In the genomic region with DNA sequence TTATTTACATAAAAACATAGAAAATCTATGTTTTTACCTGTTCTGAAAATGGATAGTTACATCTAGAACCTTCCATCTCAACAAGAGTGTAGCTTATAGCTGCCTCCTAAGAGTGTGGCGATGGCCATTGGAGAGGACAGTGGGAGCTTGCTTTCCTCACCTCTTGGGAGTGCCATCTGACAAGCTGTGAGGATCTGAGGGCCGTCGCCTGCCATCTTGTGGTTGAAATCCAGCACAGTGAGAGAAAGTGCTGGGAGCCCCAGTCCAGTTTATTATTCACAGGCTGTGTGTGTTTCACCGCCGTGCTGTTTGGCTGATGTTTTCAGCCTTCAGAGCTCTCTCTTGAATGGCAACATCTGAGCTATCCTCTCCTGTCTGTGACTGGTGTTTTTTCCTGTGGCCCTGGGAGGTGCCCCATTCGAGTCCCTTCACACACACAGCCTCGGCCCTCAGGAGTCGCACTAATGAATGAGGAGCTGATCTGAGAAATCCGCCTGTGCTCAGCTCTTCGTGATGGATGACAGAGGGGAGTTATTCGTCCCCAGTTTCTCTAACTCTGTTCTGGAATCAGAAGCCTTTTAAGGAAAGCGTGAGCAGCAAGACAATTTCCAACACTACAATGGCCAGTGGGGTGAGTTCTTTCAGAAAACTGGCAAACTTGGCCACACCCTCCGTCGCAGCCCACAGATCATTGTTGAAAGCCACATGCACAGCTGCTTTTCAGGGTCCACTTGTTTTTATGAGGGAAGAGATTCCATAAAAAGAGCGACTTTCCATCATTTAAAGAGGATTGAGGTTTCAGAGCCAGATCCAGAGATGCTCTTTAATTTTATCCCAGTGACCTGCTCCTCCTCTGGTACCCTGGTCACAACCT, we compare ENCODE assay signal across 8 cellular contexts.
DNase-seq lines count a peak whose midpoint lies in the region; ATAC-seq and TF ChIP-seq lines count a peak whose summit lies in the region.

No MANE protein-coding gene starts in this region.

- no peak for TF ChIP-seq POLR2A in gastrocnemius medialis (IDR thresholded peaks at IDR 0.05)

- H3K27ac ChIP-seq in gastrocnemius medialis = no peak overlapping the region

- intact Hi-C loops in gastrocnemius medialis (cut with DNase I; ENCODE audit: low total_unique reads) = loop anchor here (1.0 kb wide), 1 partner anchor 229 kb away; no protein-coding TSS in a partner anchor

- DNase-seq in NCI-H1417 (lab: John Stamatoyannopoulos, UW) = peak; percentile 14 to 66 (median 21)
- no peak for DNase-seq in NCI-H1417 treated with DMSO at 0.1 percent for 48 hours (lab: John Stamatoyannopoulos, UW)
- peak; percentile 73 for DNase-seq in NCI-H748 treated with DMSO at 0.1 percent for 48 hours (lab: John Stamatoyannopoulos, UW)
- peak; percentile 87 for DNase-seq in astrocyte of the hippocampus (ENCODE audit: low read depth, low spot score)
- DNase-seq in hepatic stellate cell (ENCODE audit: low spot score) = peak; percentile 66
- DNase-seq in gastrocnemius medialis = peak; percentile 47 to 54

- in situ Hi-C loops in gastrocnemius medialis (cut with MboI; ENCODE audit: low sequenced_read_pairs in 4 of 4) = loop anchor here in 2 of 4 donors (25.0 kb wide), 1 partner anchor 222 kb away; no protein-coding TSS in a partner anchor

- no peaks in the 10 kb centered on the region for H3K9me3 ChIP-seq in gastrocnemius medialis

- peak; percentile 38 to 72 (median 49) for TF ChIP-seq CTCF in gastrocnemius medialis (IDR thresholded peaks at IDR 0.05 in 4 of 5, conservative IDR thresholded peaks at IDR 0.05 in 1 of 5)

- ATAC-seq in HG03175 (IDR thresholded peaks at IDR 0.05; ENCODE audit: unreplicated experiment) = peak; percentile 65
- ATAC-seq in gastrocnemius medialis = peak; percentile 77 to 81
- no peak for ATAC-seq in GM21717 (IDR thresholded peaks at IDR 0.05; ENCODE audit: unreplicated experiment)

- H3K36me3 ChIP-seq in gastrocnemius medialis = no peaks in the 10 kb centered on the region

- H3K4me3 ChIP-seq in gastrocnemius medialis = no peak overlapping the region

- H3K4me1 ChIP-seq in gastrocnemius medialis = peaks cover 0 to 8% of the 10 kb centered on the region in 2 donors

- H3K27me3 ChIP-seq in gastrocnemius medialis = no peaks in the 10 kb centered on the region
